In genomic region chr9:94929373-94929764, GRCh38 we compare ENCODE assay signal across 15 cellular contexts.
DNase-seq lines count a peak whose midpoint lies in the region; ATAC-seq and TF ChIP-seq lines count a peak whose summit lies in the region.
"Had no signal": no experiment of that assay in that cellular context is flagged by ENCODE, and none has a peak within 500 bp of the region (broad histone marks: within the 10 kb centered on the region; RNA-seq: fewer than 3 reads in every experiment).

No MANE protein-coding gene starts in this region.

- H3K4me3 ChIP-seq in gastroesophageal sphincter (no peak overlapping the region), mesenchymal stem cell (ENCODE audit: insufficient read depth in 1 of 2, low read depth in 1 of 2, low read length in 2 of 2) (no peak overlapping the region)
- H3K4me3 ChIP-seq: tibial artery had no signal

- no peak overlapping the region for H2BK15ac ChIP-seq in mesenchymal stem cell (ENCODE audit: low read depth, poor library complexity, severe bottlenecking)

- no peak overlapping the region for H2BK120ac ChIP-seq in mesenchymal stem cell (ENCODE audit: low read depth, low read length)

- no peak overlapping the region for H3K4me3 Mint-ChIP-seq in natural killer cell treated with Interleukin-12 subunit alpha and Interleukin-12 subunit beta and Interleukin-15 and Interleukin-18, amount 100 ng/mL, for 72 hours
- no peak overlapping the region for H3K4me3 Mint-ChIP-seq in natural killer cell
- H3K4me3 Mint-ChIP-seq: naive thymus-derived CD4-positive, alpha-beta T cell had no signal

- DNase-seq in natural killer cell treated with Interleukin-12 subunit alpha and Interleukin-12 subunit beta and Interleukin-15 and Interleukin-18, amount 100 ng/mL, for 72 hours (ENCODE audit: low spot score), result peak; percentile 35
- no peak for DNase-seq in natural killer cell
- DNase-seq in mesenchymal stem cell, result no peak
- no peak for DNase-seq in kidney glomerular epithelial cell (lab: John Stamatoyannopoulos, UW)
- DNase-seq in activated T-cell treated with anti-CD3 and anti-CD28 coated beads, Interleukin-2, amount 50 U/mL, for 48 hours, result no peak
- DNase-seq: activated CD4-positive, CD25-positive, alpha-beta regulatory T cell; DMS 273 treated with DMSO at 0.1 percent for 48 hours; KBM-7; naive thymus-derived CD4-positive, alpha-beta T cell; NCI-H1694 had no signal

- H3K9ac ChIP-seq in mesenchymal stem cell (ENCODE audit: low read length), result no peak overlapping the region

- H2BK12ac ChIP-seq in mesenchymal stem cell (ENCODE audit: low read length in 2 of 2), result no peak overlapping the region

- no peak overlapping the region for H2BK5ac ChIP-seq in mesenchymal stem cell (ENCODE audit: low read depth, low read length, poor library complexity, severe bottlenecking)

- H3K27me3 ChIP-seq in gastroesophageal sphincter (no peaks in the 10 kb centered on the region), mesenchymal stem cell (ENCODE audit: control insufficient read depth in 1 of 2, insufficient read depth in 1 of 2, low read length in 2 of 2) (no peaks in the 10 kb centered on the region)
- H3K27me3 ChIP-seq: tibial artery had no signal

- no peak for TF ChIP-seq POLR2A in gastroesophageal sphincter (IDR thresholded peaks at IDR 0.05)

- H3K14ac ChIP-seq in mesenchymal stem cell (ENCODE audit: low read length in 2 of 2), result no peak overlapping the region

- no peak overlapping the region for H2AFZ ChIP-seq in mesenchymal stem cell (ENCODE audit: low read depth, low read length)

- H4K91ac ChIP-seq in mesenchymal stem cell (ENCODE audit: low read length), result no peak overlapping the region

- H3K27ac Mint-ChIP-seq in natural killer cell treated with Interleukin-12 subunit alpha and Interleukin-12 subunit beta and Interleukin-15 and Interleukin-18, amount 100 ng/mL, for 72 hours, result no peak overlapping the region
- H3K27ac Mint-ChIP-seq in natural killer cell, result peak overlapping the region in 1 of 2 donors; percentile 18
- H3K27ac Mint-ChIP-seq: naive thymus-derived CD4-positive, alpha-beta T cell had no signal

- peaks cover 0 to 7% (median 3%) of the 10 kb centered on the region in 3 donors for H3K4me1 ChIP-seq in gastroesophageal sphincter
- peaks cover 28% of the 10 kb centered on the region for H3K4me1 ChIP-seq in mesenchymal stem cell (ENCODE audit: control insufficient read depth, insufficient read depth, low read depth, low read length)

- no peak overlapping the region for H3K23ac ChIP-seq in mesenchymal stem cell (ENCODE audit: low read length in 2 of 2)

- H3K27me3 Mint-ChIP-seq in natural killer cell treated with Interleukin-12 subunit alpha and Interleukin-12 subunit beta and Interleukin-15 and Interleukin-18, amount 100 ng/mL, for 72 hours, result no peaks in the 10 kb centered on the region
- no peaks in the 10 kb centered on the region for H3K27me3 Mint-ChIP-seq in natural killer cell (ENCODE audit: low read depth in 2 of 2)
- H3K27me3 Mint-ChIP-seq: naive thymus-derived CD4-positive, alpha-beta T cell had no signal

- H3K4me1 Mint-ChIP-seq in natural killer cell treated with Interleukin-12 subunit alpha and Interleukin-12 subunit beta and Interleukin-15 and Interleukin-18, amount 100 ng/mL, for 72 hours (ENCODE audit: low read depth in 2 of 2), result peaks cover 1 to 8% of the 10 kb centered on the region in 2 donors
- peaks cover 5 to 12% of the 10 kb centered on the region in 2 donors for H3K4me1 Mint-ChIP-seq in natural killer cell

- WGBS in gastroesophageal sphincter (ENCODE audit: low coverage in 1 of 2), 2 donors, result 95% methylated on average over 4 of the region's 10 CpGs; no CpG with 5 or more reads in 1 of the 2 donors
- 97% methylated on average over 10 of the region's 10 CpGs for WGBS in mesenchymal stem cell

- H4K8ac ChIP-seq in mesenchymal stem cell (ENCODE audit: low read length), result no peak overlapping the region

- peak overlapping the region; percentile 24 for H2AK5ac ChIP-seq in mesenchymal stem cell (ENCODE audit: low read length, severe bottlenecking)

- no peaks in the 10 kb centered on the region for H3K9me3 Mint-ChIP-seq in natural killer cell treated with Interleukin-12 subunit alpha and Interleukin-12 subunit beta and Interleukin-15 and Interleukin-18, amount 100 ng/mL, for 72 hours
- no peaks in the 10 kb centered on the region for H3K9me3 Mint-ChIP-seq in natural killer cell

- no peak overlapping the region for H3K4me2 ChIP-seq in mesenchymal stem cell (ENCODE audit: low read length, poor library complexity, severe bottlenecking)

- H3K79me1 ChIP-seq in mesenchymal stem cell (replicated peaks; ENCODE audit: low read length, poor library complexity, severe bottlenecking), result peaks cover 35% of the 10 kb centered on the region

- TF ChIP-seq EP300 in gastroesophageal sphincter (IDR thresholded peaks at IDR 0.05), result no peak

- H3K36me3 Mint-ChIP-seq in natural killer cell treated with Interleukin-12 subunit alpha and Interleukin-12 subunit beta and Interleukin-15 and Interleukin-18, amount 100 ng/mL, for 72 hours, result no peaks in the 10 kb centered on the region
- no peaks in the 10 kb centered on the region for H3K36me3 Mint-ChIP-seq in natural killer cell

- H3K9me3 ChIP-seq in gastroesophageal sphincter, result no peaks in the 10 kb centered on the region
- H3K9me3 ChIP-seq in mesenchymal stem cell (ENCODE audit: control insufficient read depth, low read length), result no peaks in the 10 kb centered on the region
- H3K9me3 ChIP-seq: tibial artery had no signal

- H3K27ac ChIP-seq in gastroesophageal sphincter, result peak overlapping the region in 2 of 4 donors; percentile 9 to 11
- no peak overlapping the region for H3K27ac ChIP-seq in mesenchymal stem cell (ENCODE audit: low read length, poor library complexity, severe bottlenecking)
- H3K27ac ChIP-seq: tibial artery had no signal

- no peak overlapping the region for H3K4ac ChIP-seq in mesenchymal stem cell (ENCODE audit: low read depth in 1 of 2, low read length in 2 of 2)

- no peaks in the 10 kb centered on the region for H3K36me3 ChIP-seq in gastroesophageal sphincter
- H3K36me3 ChIP-seq in mesenchymal stem cell (ENCODE audit: control insufficient read depth in 1 of 2, insufficient read depth in 2 of 2, low read depth in 1 of 2, low read length in 2 of 2), result peaks cover 0 to 29% of the 10 kb centered on the region in 2 experiments
- H3K36me3 ChIP-seq: tibial artery had no signal

- ATAC-seq in natural killer cell treated with Interleukin-12 subunit alpha and Interleukin-12 subunit beta and Interleukin-15 and Interleukin-18, amount 100 ng/mL, for 72 hours, result no peak
- ATAC-seq in natural killer cell, result no peak
- ATAC-seq in gastroesophageal sphincter, result peak; percentile 39
- no peak for ATAC-seq in GM19467 (IDR thresholded peaks at IDR 0.05; ENCODE audit: unreplicated experiment)
- ATAC-seq in HG02970 (IDR thresholded peaks at IDR 0.05; ENCODE audit: low FRiP score, unreplicated experiment), result no peak
- ATAC-seq: naive thymus-derived CD4-positive, alpha-beta T cell; SK-N-SH treated with all-trans-retinoic acid at 6 μM for 48 hours had no signal

- H3K18ac ChIP-seq in mesenchymal stem cell (ENCODE audit: low read depth in 1 of 2, low read length in 2 of 2), result no peak overlapping the region

- TF ChIP-seq CTCF in natural killer cell (IDR thresholded peaks at IDR 0.05) (no peak), gastroesophageal sphincter (IDR thresholded peaks at IDR 0.05) (no peak)

- intact Hi-C loops in natural killer cell (cut with micrococcal nuclease), result no loop called here
